In genomic region chr1:149940427-149940826, GRCh38 we compare ENCODE assay signal across 15 cellular contexts. TPM values are rescaled to one million over a fixed set of nuclear protein-coding genes. Genes with fewer than 3 reads are reported as not detected.
DNase-seq lines count a peak whose midpoint lies in the region; ATAC-seq and TF ChIP-seq lines count a peak whose summit lies in the region.
"Had no signal": no experiment of that assay in that cellular context is flagged by ENCODE, and none has a peak within 500 bp of the region (broad histone marks: within the 10 kb centered on the region; RNA-seq: fewer than 3 reads in every experiment).

No MANE protein-coding gene starts in this region.

- TF ChIP-seq POLR2A in spleen (IDR thresholded peaks at IDR 0.05), result no peak

- no peak overlapping the region for H3K4me3 ChIP-seq in CD8-positive, alpha-beta T cell (ENCODE audit: low read depth, low read length)
- H3K4me3 ChIP-seq in colonic mucosa (no peak overlapping the region), trophoblast cell (ENCODE audit: low read depth, low read length) (no peak overlapping the region), spleen (no peak overlapping the region)
- H3K4me3 ChIP-seq: right lobe of liver had no signal

- H3K4me1 ChIP-seq in CD8-positive, alpha-beta T cell (ENCODE audit: insufficient read depth, low read length), result peaks cover 5% of the 10 kb centered on the region
- H3K4me1 ChIP-seq in colonic mucosa, result peaks cover 13% of the 10 kb centered on the region
- H3K4me1 ChIP-seq in trophoblast cell (ENCODE audit: control insufficient read depth in 1 of 2, insufficient read depth in 2 of 2, low read length in 2 of 2), result peaks cover 7 to 20% of the 10 kb centered on the region in 2 experiments
- H3K4me1 ChIP-seq in spleen, result peaks cover 4 to 54% (median 33%) of the 10 kb centered on the region in 6 donors

- no peaks in the 10 kb centered on the region for H3K27me3 Mint-ChIP-seq in CD8-positive, alpha-beta T cell (ENCODE audit: low read depth)

- peaks cover 5% of the 10 kb centered on the region for H3K79me2 ChIP-seq in trophoblast cell (ENCODE audit: control insufficient read depth, insufficient read depth, low read length, poor library complexity)

- no peak for DNase-seq in CD8-positive, alpha-beta T cell
- peak; percentile 6 for DNase-seq in NCI-H524 treated with DMSO at 0.1 percent for 48 hours (lab: John Stamatoyannopoulos, UW)
- DNase-seq in colonic mucosa, result no peak
- no peak for DNase-seq in trophoblast cell
- no peak for DNase-seq in OCI-M1 (lab: John Stamatoyannopoulos, UW)
- DNase-seq in NCI-H146 treated with DMSO at 0.1 percent for 48 hours (lab: John Stamatoyannopoulos, UW; ENCODE audit: unreplicated experiment), result no peak
- DNase-seq in spleen, result no peak
- no peak for DNase-seq in stimulated activated naive CD4-positive, alpha-beta T cell (lab: John Stamatoyannopoulos, UW)
- DNase-seq: BE2C; DMS79; foreskin melanocyte; GOT3; NCI-H226; right lobe of liver; stimulated activated CD4-positive, alpha-beta T cell treated with anti-CD3 and anti-CD28 coated beads, Interleukin-4, amount 100 ng/mL, for 4 hours had no signal

- H2BK5ac ChIP-seq in trophoblast cell (ENCODE audit: low read depth, low read length, poor library complexity), result no peak overlapping the region

- H3K27ac ChIP-seq in CD8-positive, alpha-beta T cell (ENCODE audit: low read depth, low read length), result no peak overlapping the region
- H3K27ac ChIP-seq in colonic mucosa, result peak overlapping the region; percentile 93
- H3K27ac ChIP-seq in trophoblast cell (ENCODE audit: low read depth, low read length), result no peak overlapping the region
- H3K27ac ChIP-seq in spleen, result peak overlapping the region in 1 of 8 donors; percentile 77

- H2BK120ac ChIP-seq in trophoblast cell (ENCODE audit: insufficient read depth, low read length, poor library complexity), result no peak overlapping the region

- TF ChIP-seq CTCF in CD8-positive, alpha-beta T cell (IDR thresholded peaks at IDR 0.05), result no peak
- TF ChIP-seq CTCF in colonic mucosa (IDR thresholded peaks at IDR 0.05), result no peak
- no peak for TF ChIP-seq CTCF in spleen (IDR thresholded peaks at IDR 0.05 in 8 of 11, conservative IDR thresholded peaks at IDR 0.05 in 3 of 11)

- no peak overlapping the region for H3K9ac ChIP-seq in colonic mucosa (ENCODE audit: low read depth in 2 of 2, low read length in 2 of 2)
- no peak overlapping the region for H3K9ac ChIP-seq in trophoblast cell (ENCODE audit: low read length)

- WGBS in trophoblast cell (ENCODE audit: extremely low coverage, insufficient coverage, insufficient read length), result no CpG with 5 or more reads among the region's 3 CpGs
- WGBS in spleen, 5 donors, result 86 to 96% (median 92%) methylated on average over 3 of the region's 3 CpGs

- CTCF ChIA-PET in CD8-positive, alpha-beta T cell (lab: Charles Lee), result no interaction called here

- no peaks in the 10 kb centered on the region for H3K27me3 ChIP-seq in CD8-positive, alpha-beta T cell (ENCODE audit: insufficient read depth, low read length)
- no peaks in the 10 kb centered on the region for H3K27me3 ChIP-seq in colonic mucosa
- no peaks in the 10 kb centered on the region for H3K27me3 ChIP-seq in trophoblast cell (ENCODE audit: insufficient read depth, low read length)
- no peaks in the 10 kb centered on the region for H3K27me3 ChIP-seq in spleen (replicated peaks in 1 of 7)
- H3K27me3 ChIP-seq: BE2C, right lobe of liver had no signal

- H3K27ac Mint-ChIP-seq in CD8-positive, alpha-beta T cell, result peak overlapping the region; percentile 15

- H3K36me3 ChIP-seq in CD8-positive, alpha-beta T cell (ENCODE audit: insufficient read depth, low read length), result no peaks in the 10 kb centered on the region
- no peaks in the 10 kb centered on the region for H3K36me3 ChIP-seq in colonic mucosa
- peaks cover 15 to 18% of the 10 kb centered on the region in 2 experiments for H3K36me3 ChIP-seq in trophoblast cell (ENCODE audit: control insufficient read depth in 1 of 2, insufficient read depth in 2 of 2, low read length in 2 of 2)
- peaks cover 0 to 21% (median 13%) of the 10 kb centered on the region in 6 donors for H3K36me3 ChIP-seq in spleen

- no peak overlapping the region for H3K4me2 ChIP-seq in trophoblast cell (ENCODE audit: low read length)

- peaks cover 18% of the 10 kb centered on the region for H3K4me1 Mint-ChIP-seq in CD8-positive, alpha-beta T cell (ENCODE audit: low read depth)

- no peak overlapping the region for H3K4ac ChIP-seq in trophoblast cell (ENCODE audit: low read depth, low read length)

- H2AK5ac ChIP-seq in trophoblast cell (ENCODE audit: low read length), result no peak overlapping the region

- H2AFZ ChIP-seq in trophoblast cell (ENCODE audit: insufficient read depth, low read length, poor library complexity), result no peak overlapping the region

- H3K23ac ChIP-seq in trophoblast cell (ENCODE audit: low read length), result no peak overlapping the region

- no peaks in the 10 kb centered on the region for H3K9me3 Mint-ChIP-seq in CD8-positive, alpha-beta T cell

- H4K8ac ChIP-seq in trophoblast cell (ENCODE audit: low read depth, low read length), result no peak overlapping the region

- H3K79me1 ChIP-seq in trophoblast cell (ENCODE audit: low read length), result peaks cover 31% of the 10 kb centered on the region

- H3K36me3 Mint-ChIP-seq in CD8-positive, alpha-beta T cell, result peaks cover 15% of the 10 kb centered on the region

- H3K14ac ChIP-seq in trophoblast cell (ENCODE audit: low read length), result no peak overlapping the region

- POLR2A ChIA-PET in CD8-positive, alpha-beta T cell (lab: Charles Lee), result interaction anchor here (0.6 kb wide), 1 partner anchor 14 kb away, joined by 3 read pairs; no protein-coding TSS in a partner anchor

- H3K18ac ChIP-seq in trophoblast cell (ENCODE audit: low read length), result no peak overlapping the region

- H4K12ac ChIP-seq in trophoblast cell (ENCODE audit: low read depth, low read length), result no peak overlapping the region

- H3K4me3 Mint-ChIP-seq in CD8-positive, alpha-beta T cell, result no peak overlapping the region

- no peaks in the 10 kb centered on the region for H3K9me3 ChIP-seq in CD8-positive, alpha-beta T cell (ENCODE audit: low read length)
- no peaks in the 10 kb centered on the region for H3K9me3 ChIP-seq in colonic mucosa
- no peaks in the 10 kb centered on the region for H3K9me3 ChIP-seq in trophoblast cell (ENCODE audit: insufficient read depth, low read depth, low read length)
- H3K9me3 ChIP-seq in spleen, result no peaks in the 10 kb centered on the region
- H3K9me3 ChIP-seq: BE2C, right lobe of liver had no signal

- H4K91ac ChIP-seq in trophoblast cell (ENCODE audit: low read depth, low read length), result no peak overlapping the region

- intact Hi-C loops in CD8-positive, alpha-beta T cell (cut with DNase I, micrococcal nuclease), result no loop called here
- intact Hi-C loops in colonic mucosa (cut with DNase I) (no loop called here), spleen (cut with DNase I; ENCODE audit: low total_unique reads) (no loop called here)

- ATAC-seq in CD8-positive, alpha-beta T cell, result no peak
- ATAC-seq: right lobe of liver had no signal

- peak overlapping the region; percentile 53 for H2BK12ac ChIP-seq in trophoblast cell (ENCODE audit: low read length)

RNA-seq across cellular contexts. Expression of gene MTMR11, which starts 3.7 kb away (rescaled TPM):
- total RNA-seq in CD8-positive, alpha-beta T cell, result under 1 TPM in 1 of 2 experiments, not detected in 1; 0.14 TPM
- total RNA-seq in colonic mucosa (100 to 1,000 TPM; 168 to 188 TPM), spleen (10 to 100 TPM in 2 of 7 donors, 1 to 10 TPM in 5; 4.4 to 16.2 (median 6.6) TPM)
- 17.1 and 18.3 TPM in 2 replicates for polyA plus RNA-seq in trophoblast cell (2013)
- polyA plus RNA-seq in spleen, result 1 to 10 TPM; 1.4 to 3.3 (median 2.1) TPM

RNA-seq across cellular contexts. Expression of gene SF3B4, which starts 12.8 kb away (rescaled TPM):
- 10 to 100 TPM; 52.0 to 59.1 TPM for total RNA-seq in CD8-positive, alpha-beta T cell
- 10 to 100 TPM; 42.2 to 66.1 TPM for total RNA-seq in colonic mucosa
- polyA plus RNA-seq in trophoblast cell (2013), result 101 and 103 TPM in 2 replicates
- total RNA-seq in spleen, result 10 to 100 TPM; 17.6 to 43.8 (median 40.5) TPM
- 10 to 100 TPM; 19.7 to 27.8 (median 24.6) TPM for polyA plus RNA-seq in spleen

RNA-seq across cellular contexts. Expression of gene SV2A, which starts 22.8 kb away (rescaled TPM):
- total RNA-seq in CD8-positive, alpha-beta T cell, result 1 to 10 TPM; 2.9 to 3.3 TPM
- total RNA-seq in colonic mucosa (1 to 10 TPM in 1 of 2 donors, under 1 TPM in 1; 0.89 to 1.5 TPM), spleen (1 to 10 TPM; 1.1 to 3.7 (median 2.5) TPM)
- polyA plus RNA-seq in trophoblast cell (2013), result 10.8 and 11.9 TPM in 2 replicates
- polyA plus RNA-seq in spleen, result under 1 TPM; 0.43 to 0.90 (median 0.64) TPM

RNA-seq across cellular contexts. Expression of gene BOLA1, which starts 41.1 kb away (rescaled TPM):
- 1 to 10 TPM; 3.3 to 4.0 TPM for total RNA-seq in CD8-positive, alpha-beta T cell
- total RNA-seq in colonic mucosa (10 to 100 TPM; 12.8 to 21.1 TPM), spleen (10 to 100 TPM in 6 of 7 donors, 1 to 10 TPM in 1; 8.3 to 22.6 (median 14.7) TPM)
- 8.6 and 9.4 TPM in 2 replicates for polyA plus RNA-seq in trophoblast cell (2013)
- polyA plus RNA-seq in spleen, result 10 to 100 TPM; 27.1 to 34.6 (median 33.9) TPM

Comparison
In these comparisons a context has a peak if more than half of its experiments do, and no peak if none do; other contexts are left out.
1. RNA of gene MTMR11, which starts 3.7 kb away (total RNA-seq): 168 to 188 TPM in colonic mucosa; 4.4 to 16.2 TPM in spleen and 0.14 TPM in CD8-positive, alpha-beta T cell; every median in the first group is over 4 times any median in the second.